Comparison of ENCODE assay signal across 8 cellular contexts in genomic region chr11:66080055-66080817, GRCh38. TPM values are rescaled to one million over a fixed set of nuclear protein-coding genes. Genes with fewer than 3 reads are reported as not detected.
DNase-seq lines count a peak whose midpoint lies in the region; ATAC-seq and TF ChIP-seq lines count a peak whose summit lies in the region.

No MANE protein-coding gene starts in this region.

- H3K36me3 Mint-ChIP-seq in CD8-positive, alpha-beta memory T cell = peaks cover 0 to 46% (median 12%) of the 10 kb centered on the region in 3 donors
- peaks cover 4% of the 10 kb centered on the region for H3K36me3 Mint-ChIP-seq in activated naive CD8-positive, alpha-beta T cell
- H3K36me3 Mint-ChIP-seq in stimulated activated effector memory CD8-positive, alpha-beta T cell treated with anti-CD3 and anti-CD28 coated beads, Interleukin-12 subunit alpha, Interleukin-12 subunit beta, amount 100 ng/mL, for 72 hours = peaks cover 42% of the 10 kb centered on the region

- 51 to 54% methylated on average over 9 of the region's 9 CpGs for WGBS in lower leg skin, 2 donors

- H3K36me3 ChIP-seq in CD8-positive, alpha-beta memory T cell (ENCODE audit: insufficient read depth, low read length) = no peaks in the 10 kb centered on the region

- peak overlapping the region; percentile 80 to 95 (median 93) for H3K4me3 Mint-ChIP-seq in CD8-positive, alpha-beta memory T cell
- peak overlapping the region; percentile 84 for H3K4me3 Mint-ChIP-seq in activated naive CD8-positive, alpha-beta T cell
- H3K4me3 Mint-ChIP-seq in stimulated activated effector memory CD8-positive, alpha-beta T cell treated with anti-CD3 and anti-CD28 coated beads, Interleukin-12 subunit alpha, Interleukin-12 subunit beta, amount 100 ng/mL, for 72 hours = peak overlapping the region; percentile 69

- no peaks in the 10 kb centered on the region for H3K9me3 ChIP-seq in CD8-positive, alpha-beta memory T cell (ENCODE audit: low read length)

- peak overlapping the region; percentile 94 to 99 (median 99) for H3K27ac Mint-ChIP-seq in CD8-positive, alpha-beta memory T cell
- peak overlapping the region; percentile 96 for H3K27ac Mint-ChIP-seq in activated naive CD8-positive, alpha-beta T cell
- H3K27ac Mint-ChIP-seq in stimulated activated effector memory CD8-positive, alpha-beta T cell treated with anti-CD3 and anti-CD28 coated beads, Interleukin-12 subunit alpha, Interleukin-12 subunit beta, amount 100 ng/mL, for 72 hours = peak overlapping the region; percentile 92

- no peaks in the 10 kb centered on the region for H3K27me3 ChIP-seq in CD8-positive, alpha-beta memory T cell (ENCODE audit: insufficient read depth, low read length, poor library complexity, severe bottlenecking)

- no peak for TF ChIP-seq POLR2A in lower leg skin (IDR thresholded peaks at IDR 0.05)

- H3K27me3 Mint-ChIP-seq in CD8-positive, alpha-beta memory T cell = peaks cover 0 to 2% of the 10 kb centered on the region in 2 donors
- no peaks in the 10 kb centered on the region for H3K27me3 Mint-ChIP-seq in activated naive CD8-positive, alpha-beta T cell

- intact Hi-C loops in lower leg skin (cut with DNase I; ENCODE audit: low total_unique reads) = no loop called here

- peak; percentile 74 for ATAC-seq in stimulated activated effector memory CD8-positive, alpha-beta T cell treated with anti-CD3 and anti-CD28 coated beads, Interleukin-12 subunit alpha, Interleukin-12 subunit beta, amount 100 ng/mL, for 72 hours
- ATAC-seq in HG02642 (IDR thresholded peaks at IDR 0.05; ENCODE audit: poor library complexity, unreplicated experiment) = no peak

- CTCF ChIA-PET in CD8-positive, alpha-beta memory T cell (lab: Charles Lee) = interaction anchor here (1.1 to 9.0 kb wide), 12 partner anchors 11 to 55 kb away, joined by 3 to 103 read pairs (median 6); partner anchors contain the start of gene PACS1
- CTCF ChIA-PET in RWPE1 (lab: Yijun Ruan, JAX) = no interaction called here

- peak overlapping the region; percentile 48 for H3K27ac ChIP-seq in CD8-positive, alpha-beta memory T cell (ENCODE audit: low read depth, low read length)
- peak overlapping the region; percentile 84 for H3K27ac ChIP-seq in RWPE1

- no peaks in the 10 kb centered on the region for H3K9me3 Mint-ChIP-seq in CD8-positive, alpha-beta memory T cell
- H3K9me3 Mint-ChIP-seq in activated naive CD8-positive, alpha-beta T cell (ENCODE audit: low read depth) = no peaks in the 10 kb centered on the region
- H3K9me3 Mint-ChIP-seq in stimulated activated effector memory CD8-positive, alpha-beta T cell treated with anti-CD3 and anti-CD28 coated beads, Interleukin-12 subunit alpha, Interleukin-12 subunit beta, amount 100 ng/mL, for 72 hours = no peaks in the 10 kb centered on the region

- H3K4me1 ChIP-seq in CD8-positive, alpha-beta memory T cell (ENCODE audit: insufficient read depth, low read length) = peaks cover 83% of the 10 kb centered on the region

- peak; percentile 43 to 81 (median 59) for DNase-seq in CD8-positive, alpha-beta memory T cell
- DNase-seq in RWPE1 (ENCODE audit: low spot score) (peak; percentile 69), lower leg skin (ENCODE audit: low spot score in 2 of 2) (peak; percentile 77 to 87), NCI-H510A (lab: John Stamatoyannopoulos, UW) (no peak), NCI-H2171 treated with DMSO at 0.1 percent for 48 hours (lab: John Stamatoyannopoulos, UW) (no peak)
- peak in 1 of 2 donors; percentile 63 for DNase-seq in stimulated activated effector memory CD8-positive, alpha-beta T cell treated with anti-CD3 and anti-CD28 coated beads, Interleukin-12 subunit alpha, Interleukin-12 subunit beta, amount 100 ng/mL, for 72 hours (ENCODE audit: low spot score in 2 of 2)

- peaks cover 79 to 90% (median 82%) of the 10 kb centered on the region in 3 donors for H3K4me1 Mint-ChIP-seq in CD8-positive, alpha-beta memory T cell
- peaks cover 90% of the 10 kb centered on the region for H3K4me1 Mint-ChIP-seq in activated naive CD8-positive, alpha-beta T cell (ENCODE audit: low read depth)
- H3K4me1 Mint-ChIP-seq in stimulated activated effector memory CD8-positive, alpha-beta T cell treated with anti-CD3 and anti-CD28 coated beads, Interleukin-12 subunit alpha, Interleukin-12 subunit beta, amount 100 ng/mL, for 72 hours = peaks cover 72% of the 10 kb centered on the region

- POLR2A ChIA-PET in CD8-positive, alpha-beta memory T cell (lab: Charles Lee) = interaction anchor here (1.0 to 3.1 kb wide), 6 partner anchors 10 to 46 kb away, joined by 4 to 43 read pairs (median 8); partner anchors contain the start of gene PACS1
- POLR2A ChIA-PET in RWPE1 (lab: Yijun Ruan, JAX; ENCODE audit: low non-redundant PET) = interaction anchor here (0.6 kb wide), 1 partner anchor 28 kb away, joined by 3 read pairs; no protein-coding TSS in a partner anchor

- TF ChIP-seq CTCF in RWPE1 (conservative IDR thresholded peaks at IDR 0.05; ENCODE audit: low read depth) (no peak), lower leg skin (IDR thresholded peaks at IDR 0.05) (no peak)

- peak overlapping the region; percentile 2 for H3K4me3 ChIP-seq in CD8-positive, alpha-beta memory T cell (ENCODE audit: low read length)
- H3K4me3 ChIP-seq in lower leg skin (ENCODE audit: low read depth, poor library complexity, severe bottlenecking) = no peak overlapping the region

RNA-seq across cellular contexts. Expression of gene PACS1, which starts 10.2 kb away (rescaled TPM):
- 10 to 100 TPM; 73.3 to 77.4 TPM for total RNA-seq in CD8-positive, alpha-beta memory T cell
- 86.1 TPM for polyA plus RNA-seq in CD8-positive, alpha-beta memory T cell
- total RNA-seq in lower leg skin = 10 to 100 TPM; 26.7 to 41.1 (median 32.4) TPM

RNA-seq across cellular contexts. Expression of gene SF3B2, which starts 28.1 kb away (rescaled TPM):
- 100 to 1,000 TPM; 261 to 274 TPM for total RNA-seq in CD8-positive, alpha-beta memory T cell
- 134 TPM for polyA plus RNA-seq in CD8-positive, alpha-beta memory T cell
- 100 to 1,000 TPM in 3 of 4 donors, 10 to 100 TPM in 1; 94.3 to 160 (median 114) TPM for total RNA-seq in lower leg skin

RNA-seq across cellular contexts. Expression of gene GAL3ST3, which starts 31.3 kb away (rescaled TPM):
- total RNA-seq in CD8-positive, alpha-beta memory T cell = not detected
- polyA plus RNA-seq in CD8-positive, alpha-beta memory T cell = not detected
- not detected for total RNA-seq in lower leg skin

RNA-seq across cellular contexts. Expression of gene CATSPER1, which starts 54.0 kb away (rescaled TPM):
- total RNA-seq in CD8-positive, alpha-beta memory T cell = not detected
- not detected for polyA plus RNA-seq in CD8-positive, alpha-beta memory T cell
- total RNA-seq in lower leg skin = not detected

Comparison
In these comparisons a context has a peak if more than half of its experiments do, and no peak if none do; other contexts are left out.
1. DNase-seq: peak in CD8-positive, alpha-beta memory T cell (5 of 5), RWPE1 (single experiment) and lower leg skin (2 of 2); none in NCI-H510A (single experiment) and NCI-H2171 treated with DMSO at 0.1 percent for 48 hours (single experiment).
2. Peak in every context shown above with its lines, with median percentiles within 50 percentile points of each other: H3K27ac Mint-ChIP-seq and H3K4me3 Mint-ChIP-seq.